12 cellular contexts compared by ENCODE assay signal in the genomic region with DNA sequence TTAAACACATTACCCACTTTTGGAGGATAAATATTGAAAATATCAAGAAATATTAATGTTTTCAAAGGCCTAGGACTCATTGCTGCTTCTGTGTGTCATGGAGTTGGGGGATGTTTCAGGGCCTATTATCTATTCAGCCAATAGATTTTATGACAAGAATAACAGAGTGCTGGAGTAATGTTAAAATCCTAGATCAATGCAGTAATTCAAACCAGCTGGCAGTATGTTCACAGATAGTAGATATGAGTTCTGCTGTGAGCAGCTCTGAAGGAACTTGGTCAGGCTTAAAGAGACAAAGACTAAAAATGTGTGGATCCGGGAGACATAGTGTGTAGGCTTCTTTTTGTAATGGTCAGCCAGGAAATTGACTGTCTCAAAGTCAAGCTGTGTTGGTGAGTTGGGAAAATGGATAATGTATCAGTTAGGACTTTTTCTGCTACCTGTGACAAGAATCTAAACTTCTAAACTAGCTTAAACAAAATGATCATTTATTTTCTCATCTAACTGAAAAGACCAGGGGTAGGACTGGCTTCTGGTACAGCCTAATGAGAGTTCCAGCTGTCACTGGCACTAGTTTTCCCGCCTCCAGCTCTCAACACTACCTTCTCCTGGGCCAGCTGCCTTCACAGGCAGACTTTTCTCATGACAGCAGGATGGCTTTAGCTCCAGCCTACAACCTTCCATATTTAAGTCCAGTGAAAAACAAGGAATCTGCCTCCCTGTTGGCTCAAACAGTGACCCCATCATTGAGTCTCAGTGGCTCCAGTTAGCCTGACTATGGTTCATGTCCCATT. TPM values are rescaled to one million over a fixed set of nuclear protein-coding genes. Genes with fewer than 3 reads are reported as not detected.
DNase-seq lines count a peak whose midpoint lies in the region; ATAC-seq and TF ChIP-seq lines count a peak whose summit lies in the region.
"Had no signal": no experiment of that assay in that cellular context is flagged by ENCODE, and none has a peak within 500 bp of the region (broad histone marks: within the 10 kb centered on the region; RNA-seq: fewer than 3 reads in every experiment).

No MANE protein-coding gene starts in this region.

- DNase-seq in DMS 273 (lab: John Stamatoyannopoulos, UW; ENCODE audit: unreplicated experiment), result peak; percentile 65
- peak; percentile 29 for DNase-seq in SK-N-DZ (ENCODE audit: low spot score)
- peak in 1 of 2 donors; percentile 19 for DNase-seq in heart right ventricle
- DNase-seq in activated gamma-delta T cell (lab: John Stamatoyannopoulos, UW), result no peak
- no peak for DNase-seq in COLO829 (ENCODE audit: low spot score)
- DNase-seq in LoVo (ENCODE audit: low spot score), result no peak
- DNase-seq: amygdala, esophagus squamous epithelium, NCI-H2081 treated with DMSO at 0.1 percent for 48 hours had no signal

- peaks cover 15 to 65% (median 52%) of the 10 kb centered on the region in 9 donors for H3K4me1 ChIP-seq in heart right ventricle
- H3K4me1 ChIP-seq: prostate gland had no signal

- H3K27me3 ChIP-seq in heart right ventricle, result no peaks in the 10 kb centered on the region
- H3K27me3 ChIP-seq: esophagus squamous epithelium had no signal

- ATAC-seq in heart right ventricle, result peak in 3 of 8 donors; percentile 29 to 33 (median 31)
- ATAC-seq: stimulated activated memory B cell treated with anti-CD40 and anti-IgM and Interleukin-4, amounts not matched to agents 10 μg/mL and 1 μg/mL and 100 μg/mL, for 72 hours had no signal

- H3K36me3 ChIP-seq in heart right ventricle, result peaks cover 0 to 93% (median 20%) of the 10 kb centered on the region in 9 donors
- H3K36me3 ChIP-seq: prostate gland had no signal

- no peak for TF ChIP-seq CTCF in heart right ventricle (IDR thresholded peaks at IDR 0.05)

- H3K4me3 ChIP-seq in heart right ventricle (no peak overlapping the region), skin epidermis (no peak overlapping the region)
- H3K4me3 ChIP-seq: esophagus squamous epithelium, prostate gland had no signal

- WGBS in heart right ventricle, 2 donors, result 36 to 55% methylated on average over 2 of the region's 2 CpGs

- H3K9me3 ChIP-seq in heart right ventricle, result no peaks in the 10 kb centered on the region
- H3K9me3 ChIP-seq: esophagus squamous epithelium, prostate gland had no signal

- peak overlapping the region; percentile 22 to 81 (median 72) for H3K27ac ChIP-seq in heart right ventricle
- H3K27ac ChIP-seq in skin epidermis, result peak overlapping the region in 12 of 21 experiments; percentile 5 to 77 (median 52)

- intact Hi-C loops in heart right ventricle (cut with DNase I), result loop anchor here in 9 of 10 donors (5.0 to 10.0 kb wide), 7 partner anchors 34 to 926 kb away; partner anchors contain the start of genes CKAP4 (in 4 of the 9) and TCP11L2 (in 2 of the 9)

RNA-seq across cellular contexts. Expression of gene POLR3B, which starts 16.3 kb away (rescaled TPM):
- 5.3 and 6.1 TPM in 2 replicates for polyA plus RNA-seq in SK-N-DZ (2014; cell fraction: cytosol; rRNA removed)
- 3.5 and 4.7 TPM in 2 replicates for polyA plus RNA-seq in SK-N-DZ (2014; cell fraction: nucleus; rRNA removed)
- total RNA-seq in heart right ventricle, result 10 to 100 TPM in 4 of 10 donors, 1 to 10 TPM in 6; 7.4 to 12.0 (median 9.6) TPM
- 1 to 10 TPM; 2.0 to 5.0 TPM for polyA plus RNA-seq in heart right ventricle

RNA-seq across cellular contexts. Expression of gene TCP11L2, which starts 38.8 kb away (rescaled TPM):
- polyA plus RNA-seq in SK-N-DZ (2014; cell fraction: cytosol; rRNA removed), result 3.3 and 4.0 TPM in 2 replicates
- polyA plus RNA-seq in SK-N-DZ (2014; cell fraction: nucleus; rRNA removed), result 1.8 and 10.5 TPM in 2 replicates
- total RNA-seq in heart right ventricle, result 100 to 1,000 TPM in 9 of 10 donors, 10 to 100 TPM in 1; 77.6 to 168 (median 120) TPM
- 10 to 100 TPM in 1 of 2 donors, 1 to 10 TPM in 1; 4.9 to 15.4 TPM for polyA plus RNA-seq in heart right ventricle

Comparison
In these comparisons a context has a peak if more than half of its experiments do, and no peak if none do; other contexts are left out.
1. DNase-seq: peak in DMS 273 (single experiment) and SK-N-DZ (single experiment); none in activated gamma-delta T cell (single experiment), COLO829 (single experiment) and LoVo (single experiment).